Comparison of ENCODE assay signal across 22 cellular contexts in the genomic region with DNA sequence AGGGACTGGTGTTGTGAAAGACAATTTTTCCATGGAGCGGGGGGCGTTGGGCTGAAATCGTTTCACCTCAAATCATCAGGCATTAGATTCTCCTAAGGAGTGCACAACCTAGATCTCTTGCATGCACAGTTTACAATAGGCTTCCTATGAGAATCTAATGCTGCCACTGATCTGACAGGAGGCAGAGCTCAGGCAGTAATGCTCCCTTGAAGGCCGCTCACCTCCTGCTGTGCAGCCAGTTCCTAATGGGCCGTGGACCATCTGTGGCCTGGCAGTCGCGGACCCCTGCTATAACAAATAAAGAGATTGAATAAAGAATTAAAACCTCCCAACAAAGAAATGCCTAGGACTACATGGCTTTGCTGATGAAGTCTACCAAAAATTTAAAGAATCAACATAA. TPM values are rescaled to one million over a fixed set of nuclear protein-coding genes. Genes with fewer than 3 reads are reported as not detected.
DNase-seq lines count a peak whose midpoint lies in the region; ATAC-seq and TF ChIP-seq lines count a peak whose summit lies in the region.
"Had no signal": no experiment of that assay in that cellular context is flagged by ENCODE, and none has a peak within 500 bp of the region (broad histone marks: within the 10 kb centered on the region; RNA-seq: fewer than 3 reads in every experiment).

No MANE protein-coding gene starts in this region.

- H3K36me3 Mint-ChIP-seq in glutamatergic neuron (ENCODE audit: unreplicated experiment): no peaks in the 10 kb centered on the region
- H3K36me3 Mint-ChIP-seq in CD8-positive, alpha-beta memory T cell: no peaks in the 10 kb centered on the region

- no peaks in the 10 kb centered on the region for H3K9me3 ChIP-seq in WERI-Rb-1 (ENCODE audit: severe bottlenecking)
- H3K9me3 ChIP-seq in CD8-positive, alpha-beta memory T cell (ENCODE audit: low read length): no peaks in the 10 kb centered on the region
- H3K9me3 ChIP-seq: BLaER1, SJSA1 had no signal

- peaks cover 3% of the 10 kb centered on the region for H3K27me3 Mint-ChIP-seq in glutamatergic neuron (ENCODE audit: unreplicated experiment)
- H3K27me3 Mint-ChIP-seq in CD8-positive, alpha-beta memory T cell: no peaks in the 10 kb centered on the region
- H3K27me3 Mint-ChIP-seq: CD4-positive, alpha-beta T cell; IgD-negative memory B cell had no signal

- H3K4me1 Mint-ChIP-seq in glutamatergic neuron (ENCODE audit: low read depth, unreplicated experiment): peaks cover 48% of the 10 kb centered on the region
- peaks cover 43 to 94% (median 89%) of the 10 kb centered on the region in 3 donors for H3K4me1 Mint-ChIP-seq in CD8-positive, alpha-beta memory T cell

- no peaks in the 10 kb centered on the region for H3K4me1 ChIP-seq in CD8-positive, alpha-beta memory T cell (ENCODE audit: insufficient read depth, low read length)
- H3K4me1 ChIP-seq: BLaER1, SJSA1 had no signal

- H3K9me3 Mint-ChIP-seq in glutamatergic neuron (ENCODE audit: unreplicated experiment): peaks cover 3% of the 10 kb centered on the region
- H3K9me3 Mint-ChIP-seq in CD8-positive, alpha-beta memory T cell: no peaks in the 10 kb centered on the region
- H3K9me3 Mint-ChIP-seq: CD4-positive, alpha-beta T cell; IgD-negative memory B cell had no signal

- TF ChIP-seq CTCF in WERI-Rb-1 (IDR thresholded peaks at IDR 0.05; ENCODE audit: low read depth, low read length) (no peak), glutamatergic neuron (IDR thresholded peaks at IDR 0.05; ENCODE audit: partially characterized antibody, unreplicated experiment) (no peak)

- peak; percentile 30 for DNase-seq in DMS 273 (lab: John Stamatoyannopoulos, UW; ENCODE audit: unreplicated experiment)
- DNase-seq in DMS 273 treated with DMSO at 0.1 percent for 48 hours (lab: John Stamatoyannopoulos, UW): no peak
- peak; percentile 63 for DNase-seq in WERI-Rb-1
- peak; percentile 71 for DNase-seq in glutamatergic neuron
- no peak for DNase-seq in stimulated activated naive CD8-positive, alpha-beta T cell treated with anti-CD3 and anti-CD28 coated beads, Interleukin-15, Interleukin-2, amounts not matched to agents 100 U/mL and 50 U/mL, for 24 hours
- DNase-seq in central memory CD4-positive, alpha-beta T cell: no peak
- no peak for DNase-seq in CD8-positive, alpha-beta memory T cell
- DNase-seq: ACHN; CD4-positive, alpha-beta T cell; GDM1; Karpas-422; MV-4-11; NCI-H1105 treated with DMSO at 0.1 percent for 48 hours; NCI-H2081 treated with DMSO at 0.1 percent for 48 hours; NCI-H510A; OCI-M1 had no signal

- peak overlapping the region; percentile 94 for H3K27ac Mint-ChIP-seq in glutamatergic neuron (ENCODE audit: unreplicated experiment)
- no peak overlapping the region for H3K27ac Mint-ChIP-seq in CD8-positive, alpha-beta memory T cell
- H3K27ac Mint-ChIP-seq: CD4-positive, alpha-beta T cell; IgD-negative memory B cell had no signal

- no peak overlapping the region for H3K27ac ChIP-seq in WERI-Rb-1
- H3K27ac ChIP-seq in CD8-positive, alpha-beta memory T cell (ENCODE audit: low read depth, low read length): no peak overlapping the region
- H3K27ac ChIP-seq: 22Rv1, BLaER1, SJSA1 had no signal

- no peak overlapping the region for H3K4me3 ChIP-seq in WERI-Rb-1 (ENCODE audit: low read depth, low read length)
- H3K4me3 ChIP-seq in CD8-positive, alpha-beta memory T cell (ENCODE audit: low read length): no peak overlapping the region
- H3K4me3 ChIP-seq: BLaER1, SJSA1 had no signal

- CTCF ChIA-PET in CD8-positive, alpha-beta memory T cell (lab: Charles Lee): interaction anchor here (1.3 kb wide), 1 partner anchor 425 kb away, joined by 4 read pairs; no protein-coding TSS in a partner anchor

- H3K36me3 ChIP-seq in WERI-Rb-1: no peaks in the 10 kb centered on the region
- no peaks in the 10 kb centered on the region for H3K36me3 ChIP-seq in CD8-positive, alpha-beta memory T cell (ENCODE audit: insufficient read depth, low read length)
- H3K36me3 ChIP-seq: BLaER1, SJSA1 had no signal

- no peak for ATAC-seq in stimulated activated naive CD8-positive, alpha-beta T cell treated with anti-CD3 and anti-CD28 coated beads, Interleukin-15, Interleukin-2, amounts not matched to agents 100 U/mL and 50 U/mL, for 24 hours
- no peak for ATAC-seq in GM21528 (IDR thresholded peaks at IDR 0.05; ENCODE audit: low FRiP score, unreplicated experiment)
- ATAC-seq: Right ventricle myocardium inferior had no signal

- H3K27me3 ChIP-seq in WERI-Rb-1 (ENCODE audit: insufficient read depth, low read depth, severe bottlenecking): no peaks in the 10 kb centered on the region
- H3K27me3 ChIP-seq in CD8-positive, alpha-beta memory T cell (ENCODE audit: insufficient read depth, low read length, poor library complexity, severe bottlenecking): no peaks in the 10 kb centered on the region
- H3K27me3 ChIP-seq: BLaER1, SJSA1 had no signal

- POLR2A ChIA-PET in CD8-positive, alpha-beta memory T cell (lab: Charles Lee): no interaction called here

- no peak overlapping the region for H3K4me3 Mint-ChIP-seq in glutamatergic neuron (ENCODE audit: unreplicated experiment)
- H3K4me3 Mint-ChIP-seq in CD8-positive, alpha-beta memory T cell: peak overlapping the region in 1 of 7 donors; percentile 54
- H3K4me3 Mint-ChIP-seq: CD4-positive, alpha-beta T cell; IgD-negative memory B cell had no signal

RNA-seq across cellular contexts. Expression of a gene that starts 25.3 kb away (rescaled TPM):
- 84.3 TPM for total RNA-seq in glutamatergic neuron (ENCODE audit: unreplicated experiment)
- total RNA-seq in CD8-positive, alpha-beta memory T cell: 10 to 100 TPM; 40.2 to 41.5 TPM
- polyA plus RNA-seq in CD8-positive, alpha-beta memory T cell: 11.2 TPM

Comparison
In these comparisons a context has a peak if more than half of its experiments do, and no peak if none do; other contexts are left out.
1. DNase-seq: peak in DMS 273 (single experiment), WERI-Rb-1 (single experiment) and glutamatergic neuron (single experiment); none in DMS 273 treated with DMSO at 0.1 percent for 48 hours (single experiment), stimulated activated naive CD8-positive, alpha-beta T cell treated with anti-CD3 and anti-CD28 coated beads, Interleukin-15, Interleukin-2, amounts not matched to agents 100 U/mL and 50 U/mL, for 24 hours (single experiment), central memory CD4-positive, alpha-beta T cell (single experiment) and CD8-positive, alpha-beta memory T cell (0 of 5).